Comparison of ENCODE assay signal across 24 cellular contexts in genomic region chr3:52800079-52800478, GRCh38. TPM values are rescaled to one million over a fixed set of nuclear protein-coding genes. Genes with fewer than 3 reads are reported as not detected.
DNase-seq lines count a peak whose midpoint lies in the region; ATAC-seq, FAIRE-seq and TF ChIP-seq lines count a peak whose summit lies in the region.
"Had no signal": no experiment of that assay in that cellular context is flagged by ENCODE, and none has a peak within 500 bp of the region (broad histone marks: within the 10 kb centered on the region; RNA-seq: fewer than 3 reads in every experiment).

No MANE protein-coding gene starts in this region.

- no peaks in the 10 kb centered on the region for H3K9me3 ChIP-seq in K562 (replicated peaks; ENCODE audit: control insufficient read depth, insufficient read depth, low read depth, low read length)
- H3K9me3 ChIP-seq in gastrocnemius medialis = no peaks in the 10 kb centered on the region
- no peaks in the 10 kb centered on the region for H3K9me3 ChIP-seq in MG63
- H3K9me3 ChIP-seq: BLaER1 treated with 17β-estradiol and CSF1 and Interleukin-3, amounts not matched to agents 10 nM and 100 nM had no signal

- CTCF ChIA-PET in K562 (lab: Yijun Ruan, JAX; ENCODE audit: low intra/inter-chr PET ratio) = no interaction called here

- H3K36me3 ChIP-seq in K562 (ENCODE audit: control insufficient read depth, insufficient read depth, low read length) (no peaks in the 10 kb centered on the region), gastrocnemius medialis (no peaks in the 10 kb centered on the region), MG63 (no peaks in the 10 kb centered on the region)
- H3K36me3 ChIP-seq: BLaER1 treated with 17β-estradiol and CSF1 and Interleukin-3, amounts not matched to agents 10 nM and 100 nM had no signal

- H3K4me1 ChIP-seq in K562 (replicated peaks in 1 of 2; ENCODE audit: control insufficient read depth in 2 of 2, insufficient read depth in 2 of 2, low read length in 2 of 2) (peaks cover 0 to 14% of the 10 kb centered on the region in 2 experiments; a peak in 2 of 5 replicates), gastrocnemius medialis (peaks cover 0 to 6% of the 10 kb centered on the region in 2 donors)

- TF ChIP-seq CTCF in K562 (IDR thresholded peaks at IDR 0.05 in 2 of 3, conservative IDR thresholded peaks at IDR 0.05 in 1 of 3; ENCODE audit: insufficient read depth in 2 of 3, low read depth in 1 of 3, low read length in 3 of 3) = no peak
- TF ChIP-seq CTCF in gastrocnemius medialis (IDR thresholded peaks at IDR 0.05 in 4 of 5, conservative IDR thresholded peaks at IDR 0.05 in 1 of 5) = no peak

- no peak overlapping the region for H3K27ac ChIP-seq in K562 (ENCODE audit: extremely low read depth, low read depth, low read length)
- H3K27ac ChIP-seq in gastrocnemius medialis = no peak overlapping the region

- H3K4me3 ChIP-seq in K562 (no peak overlapping the region), gastrocnemius medialis (no peak overlapping the region), MG63 (no peak overlapping the region)
- H3K4me3 ChIP-seq: BLaER1 treated with 17β-estradiol and CSF1 and Interleukin-3, amounts not matched to agents 10 nM and 100 nM; GM23338 had no signal

- H3K27me3 ChIP-seq in K562 (ENCODE audit: control insufficient read depth in 2 of 2, insufficient read depth in 2 of 2, low read length in 2 of 2) (peaks cover 0 to 7% of the 10 kb centered on the region in 2 experiments; a peak in 1 of 5 replicates), gastrocnemius medialis (no peaks in the 10 kb centered on the region), MG63 (no peaks in the 10 kb centered on the region)
- H3K27me3 ChIP-seq: BLaER1 treated with 17β-estradiol and CSF1 and Interleukin-3, amounts not matched to agents 10 nM and 100 nM had no signal

- ATAC-seq in K562 (no peak), gastrocnemius medialis (peak; percentile 49 to 63), GM21576 (IDR thresholded peaks at IDR 0.05; ENCODE audit: unreplicated experiment) (no peak)
- ATAC-seq: PC-3 had no signal

- TF ChIP-seq EP300 in K562 (IDR thresholded peaks at IDR 0.05; ENCODE audit: low read length) = no peak

- no peaks in the 10 kb centered on the region for H3K9me1 ChIP-seq in K562 (ENCODE audit: control insufficient read depth, insufficient read depth, low read length)

- no peaks in the 10 kb centered on the region for H4K20me1 ChIP-seq in K562 (replicated peaks; ENCODE audit: control insufficient read depth, insufficient read depth, low read length)
- H4K20me1 ChIP-seq: BLaER1 treated with 17β-estradiol and CSF1 and Interleukin-3, amounts not matched to agents 10 nM and 100 nM had no signal

- no peak for FAIRE-seq in K562 (lab: Jason Lieb, UNC)
- FAIRE-seq: G401.6, GM12892 had no signal

- no peaks in the 10 kb centered on the region for H3K79me2 ChIP-seq in K562 (ENCODE audit: control insufficient read depth, insufficient read depth, low read length)

- BruUV-seq in K562 (replicated peaks; lab: Mats Ljungman, UMichigan) = no TSS peak

- WGBS in K562 (ENCODE audit: insufficient coverage, low coverage, missing lambda C conversion rate) = 14% methylated on average over 4 of the region's 7 CpGs

- intact Hi-C loops in K562 (cut with micrococcal nuclease) = no loop called here
- intact Hi-C loops in gastrocnemius medialis (cut with DNase I; ENCODE audit: low total_unique reads) = no loop called here

- no peak overlapping the region for H3K9ac ChIP-seq in K562 (ENCODE audit: insufficient read depth in 1 of 2, low read depth in 2 of 2, low read length in 2 of 2)
- H3K9ac ChIP-seq: BLaER1 treated with 17β-estradiol and CSF1 and Interleukin-3, amounts not matched to agents 10 nM and 100 nM had no signal

- H3K4me2 ChIP-seq in K562 (ENCODE audit: insufficient read depth, low read length) = no peak overlapping the region
- H3K4me2 ChIP-seq: GM23338 had no signal

- DNase-seq in K562 (ENCODE audit: extremely low read depth in 1 of 4, low spot score in 3 of 4) (no peak), fibroblast of gingiva (ENCODE audit: low read depth) (peak; percentile 29), iris pigment epithelial cell (ENCODE audit: low read depth) (peak; percentile 23), gastrocnemius medialis (no peak), MG63 (no peak), cerebellum (ENCODE audit: low spot score) (no peak)
- DNase-seq: Calu3; CD4-positive, alpha-beta memory T cell; DMS153; HCEC 1CT; IMR-90; NCI-H1694 treated with DMSO at 0.1 percent for 48 hours; NCI-H2081 treated with DMSO at 0.1 percent for 48 hours; NCI-H2171 treated with DMSO at 0.1 percent for 48 hours; NCI-H524 treated with DMSO at 0.1 percent for 48 hours; PC-3; SHP77 had no signal

- no peak for TF ChIP-seq RAD21 in K562 (CRISPR knock-in tag; conservative IDR thresholded peaks at IDR 0.05 in 1 of 2, IDR thresholded peaks at IDR 0.05 in 1 of 2)

- TF ChIP-seq POLR2A in K562 (conservative IDR thresholded peaks at IDR 0.05) (no peak), gastrocnemius medialis (IDR thresholded peaks at IDR 0.05) (no peak)

- POLR2A ChIA-PET in K562 (lab: Yijun Ruan, JAX) = interaction anchor here (1.2 kb wide), 1 partner anchor 14 kb away, joined by 3 read pairs; no protein-coding TSS in a partner anchor

- peak overlapping the region; percentile 51; the same call in 1 of the 2 replicates for H2AFZ ChIP-seq in K562 (ENCODE audit: low read depth, low read length)

- in situ Hi-C loops in K562 (cut with MboI) (no loop called here), gastrocnemius medialis (cut with MboI; ENCODE audit: low sequenced_read_pairs in 4 of 4) (no loop called here)

RNA-seq across cellular contexts. Expression of gene ITIH3, which starts 5.5 kb away (rescaled TPM):
- not detected in 2 replicates for total RNA-seq in K562 (2011; cell fraction: chromatin; rRNA removed; ENCODE audit: low replicate concordance)
- not detected in 2 replicates for total RNA-seq in K562 (2011; cell fraction: nucleolus; rRNA removed)
- not detected in 2 replicates for total RNA-seq in K562 (2011; cell fraction: nucleoplasm; rRNA removed)
- not detected in 2 replicates for total RNA-seq in K562 (2014; rRNA removed)
- total RNA-seq in K562 (2014; rRNA removed; fragmentation: Illumina TruSeq; extraction: Trizol) = 0.07 TPM in 1 of 2 replicates, not detected in the other
- total RNA-seq in K562 (2015; rRNA removed; fragmentation: Illumina TruSeq; extraction: Trizol) = not detected in 2 replicates
- total RNA-seq in K562 (2021) = 0.25 and 0.35 TPM in 2 replicates
- polyA plus RNA-seq in K562 (2011; rRNA removed) = not detected in 2 replicates
- not detected in 2 replicates for polyA plus RNA-seq in K562 (2011; cell fraction: cytosol; rRNA removed)
- 0.04 and 0.24 TPM in 2 replicates for polyA plus RNA-seq in K562 (2011; cell fraction: nucleus; rRNA removed)
- not detected in 2 replicates for polyA plus RNA-seq in K562 (2012)
- not detected in 2 replicates for polyA plus RNA-seq in K562 (2014; fragmentation: Illumina TruSeq; extraction: Trizol)
- polyA plus RNA-seq in K562 (2014; fragmentation: Nextera tagmentation; extraction: Ambion mirVana) = not detected
- polyA plus RNA-seq in K562 (2014; rRNA removed) = not detected in 2 replicates
- polyA minus RNA-seq in K562 (2011; rRNA and poly(A)+ RNA removed) = not detected in 2 replicates
- polyA minus RNA-seq in K562 (2011; cell fraction: cytosol; rRNA and poly(A)+ RNA removed) = 4.0 TPM in 1 of 2 replicates, not detected in the other
- polyA minus RNA-seq in K562 (2011; cell fraction: nucleus; rRNA and poly(A)+ RNA removed) = not detected in 2 replicates
- 1 to 10 TPM in 2 of 4 donors, under 1 TPM in 2; 0.66 to 3.1 (median 1.5) TPM for total RNA-seq in gastrocnemius medialis
- total RNA-seq in MG63 (2014; rRNA removed; shearing (Covaris generic); ENCODE audit: low replicate concordance) = not detected in 2 replicates
- total RNA-seq in cerebellum = 0.45 TPM
- total RNA-seq: Calu3; CD4-positive, alpha-beta memory T cell; GM23338; PC-3; RPMI7951 had no signal
- polyA plus RNA-seq: CD4-positive, alpha-beta memory T cell; GM23338 had no signal

RNA-seq across cellular contexts. Expression of gene ITIH1, which starts 22.7 kb away (rescaled TPM):
- total RNA-seq in K562 (2011; cell fraction: chromatin; rRNA removed; ENCODE audit: low replicate concordance) = not detected in 2 replicates
- total RNA-seq in K562 (2011; cell fraction: nucleolus; rRNA removed) = not detected in 2 replicates
- not detected in 2 replicates for total RNA-seq in K562 (2011; cell fraction: nucleoplasm; rRNA removed)
- not detected in 2 replicates for total RNA-seq in K562 (2014; rRNA removed)
- total RNA-seq in K562 (2014; rRNA removed; fragmentation: Illumina TruSeq; extraction: Trizol) = not detected in 2 replicates
- total RNA-seq in K562 (2015; rRNA removed; fragmentation: Illumina TruSeq; extraction: Trizol) = not detected in 2 replicates
- 0.11 and 0.31 TPM in 2 replicates for total RNA-seq in K562 (2021)
- polyA plus RNA-seq in K562 (2011; rRNA removed) = not detected in 2 replicates
- polyA plus RNA-seq in K562 (2011; cell fraction: cytosol; rRNA removed) = not detected in 2 replicates
- not detected in 2 replicates for polyA plus RNA-seq in K562 (2011; cell fraction: nucleus; rRNA removed)
- not detected in 2 replicates for polyA plus RNA-seq in K562 (2012)
- polyA plus RNA-seq in K562 (2014; fragmentation: Illumina TruSeq; extraction: Trizol) = not detected in 2 replicates
- polyA plus RNA-seq in K562 (2014; fragmentation: Nextera tagmentation; extraction: Ambion mirVana) = not detected
- polyA plus RNA-seq in K562 (2014; rRNA removed) = not detected in 2 replicates
- polyA minus RNA-seq in K562 (2011; rRNA and poly(A)+ RNA removed) = not detected in 2 replicates
- polyA minus RNA-seq in K562 (2011; cell fraction: cytosol; rRNA and poly(A)+ RNA removed) = not detected in 2 replicates
- not detected in 2 replicates for polyA minus RNA-seq in K562 (2011; cell fraction: nucleus; rRNA and poly(A)+ RNA removed)
- 1 to 10 TPM in 1 of 4 donors, under 1 TPM in 1, not detected in 2; 0.72 to 2.1 TPM for total RNA-seq in gastrocnemius medialis
- total RNA-seq in MG63 (2014; rRNA removed; shearing (Covaris generic); ENCODE audit: low replicate concordance) = not detected in 2 replicates
- 0.18 TPM for total RNA-seq in cerebellum
- total RNA-seq: CD4-positive, alpha-beta memory T cell; GM23338; HT1080; IMR-90; PC-3; RPMI7951 had no signal
- polyA plus RNA-seq: CD4-positive, alpha-beta memory T cell; GM23338; IMR-90 had no signal

RNA-seq across cellular contexts. Expression of gene NEK4, which starts 29.3 kb away (rescaled TPM):
- 29.9 and 31.3 TPM in 2 replicates for total RNA-seq in K562 (2011; cell fraction: chromatin; rRNA removed; ENCODE audit: low replicate concordance)
- 17.1 and 27.0 TPM in 2 replicates for total RNA-seq in K562 (2011; cell fraction: nucleolus; rRNA removed)
- 14.4 and 20.8 TPM in 2 replicates for total RNA-seq in K562 (2011; cell fraction: nucleoplasm; rRNA removed)
- 15.5 and 17.5 TPM in 2 replicates for total RNA-seq in K562 (2014; rRNA removed)
- 20.9 and 22.7 TPM in 2 replicates for total RNA-seq in K562 (2014; rRNA removed; fragmentation: Illumina TruSeq; extraction: Trizol)
- total RNA-seq in K562 (2015; rRNA removed; fragmentation: Illumina TruSeq; extraction: Trizol) = 21.3 and 23.4 TPM in 2 replicates
- total RNA-seq in K562 (2021) = 17.6 and 23.1 TPM in 2 replicates
- polyA plus RNA-seq in K562 (2011; rRNA removed) = 16.5 and 17.7 TPM in 2 replicates
- 5.4 and 5.9 TPM in 2 replicates for polyA plus RNA-seq in K562 (2011; cell fraction: cytosol; rRNA removed)
- 9.1 and 12.6 TPM in 2 replicates for polyA plus RNA-seq in K562 (2011; cell fraction: nucleus; rRNA removed)
- polyA plus RNA-seq in K562 (2012) = 7.5 and 8.1 TPM in 2 replicates
- polyA plus RNA-seq in K562 (2014; fragmentation: Illumina TruSeq; extraction: Trizol) = 13.3 and 16.6 TPM in 2 replicates
- 1 to 10 TPM; 5.8 to 6.9 TPM for polyA plus RNA-seq in K562 (2014; fragmentation: Nextera tagmentation; extraction: Ambion mirVana)
- 11.2 and 11.3 TPM in 2 replicates for polyA plus RNA-seq in K562 (2014; rRNA removed)
- polyA minus RNA-seq in K562 (2011; rRNA and poly(A)+ RNA removed) = 28.4 and 29.0 TPM in 2 replicates
- polyA minus RNA-seq in K562 (2011; cell fraction: cytosol; rRNA and poly(A)+ RNA removed) = 10.6 and 16.1 TPM in 2 replicates
- polyA minus RNA-seq in K562 (2011; cell fraction: nucleus; rRNA and poly(A)+ RNA removed) = 10.5 and 19.2 TPM in 2 replicates
- total RNA-seq in gastrocnemius medialis = 10 to 100 TPM; 16.4 to 25.6 (median 22.4) TPM
- total RNA-seq in MG63 (2014; rRNA removed; shearing (Covaris generic); ENCODE audit: low replicate concordance) = 13.5 and 14.6 TPM in 2 replicates
- 45.5 TPM for total RNA-seq in cerebellum

RNA-seq across cellular contexts. Expression of gene ITIH4, which starts 30.4 kb away (rescaled TPM):
- total RNA-seq in K562 (2011; cell fraction: chromatin; rRNA removed; ENCODE audit: low replicate concordance) = 0.84 and 1.7 TPM in 2 replicates
- total RNA-seq in K562 (2011; cell fraction: nucleolus; rRNA removed) = 0.53 TPM in 1 of 2 replicates, not detected in the other
- total RNA-seq in K562 (2011; cell fraction: nucleoplasm; rRNA removed) = 1.1 and 1.3 TPM in 2 replicates
- total RNA-seq in K562 (2014; rRNA removed) (0.09 TPM in 1 of 2 replicates, not detected in the other), K562 (2014; rRNA removed; fragmentation: Illumina TruSeq; extraction: Trizol) (not detected in 2 replicates), K562 (2015; rRNA removed; fragmentation: Illumina TruSeq; extraction: Trizol) (not detected in 2 replicates), K562 (2021) (0.62 and 0.96 TPM in 2 replicates), gastrocnemius medialis (10 to 100 TPM in 3 of 4 donors, 1 to 10 TPM in 1; 3.5 to 20.4 (median 12.7) TPM), cerebellum (8.0 TPM)
- polyA plus RNA-seq in K562 (2011; rRNA removed) (0.20 TPM in 1 of 2 replicates, not detected in the other), K562 (2014; fragmentation: Illumina TruSeq; extraction: Trizol) (not detected in 2 replicates), K562 (2014; fragmentation: Nextera tagmentation; extraction: Ambion mirVana) (not detected), K562 (2014; rRNA removed) (not detected in 2 replicates)
- 0.07 TPM in 1 of 2 replicates, not detected in the other for polyA plus RNA-seq in K562 (2011; cell fraction: cytosol; rRNA removed)
- 0.28 and 0.39 TPM in 2 replicates for polyA plus RNA-seq in K562 (2011; cell fraction: nucleus; rRNA removed)
- 0.05 and 1.1 TPM in 2 replicates for polyA plus RNA-seq in K562 (2012)
- not detected in 2 replicates for polyA minus RNA-seq in K562 (2011; rRNA and poly(A)+ RNA removed)
- polyA minus RNA-seq in K562 (2011; cell fraction: cytosol; rRNA and poly(A)+ RNA removed) = not detected in 2 replicates
- not detected in 2 replicates for polyA minus RNA-seq in K562 (2011; cell fraction: nucleus; rRNA and poly(A)+ RNA removed)
- total RNA-seq in MG63 (2014; rRNA removed; shearing (Covaris generic); ENCODE audit: low replicate concordance) = not detected in 2 replicates
- total RNA-seq: HT1080 had no signal

RNA-seq across cellular contexts. Expression of gene MUSTN1, which starts 34.7 kb away (rescaled TPM):
- not detected in 2 replicates for total RNA-seq in K562 (2011; cell fraction: chromatin; rRNA removed; ENCODE audit: low replicate concordance)
- total RNA-seq in K562 (2011; cell fraction: nucleolus; rRNA removed) = 0.92 TPM in 1 of 2 replicates, not detected in the other
- total RNA-seq in K562 (2011; cell fraction: nucleoplasm; rRNA removed) = not detected in 2 replicates
- total RNA-seq in K562 (2014; rRNA removed) = 0.18 TPM in 1 of 2 replicates, not detected in the other
- not detected in 2 replicates for total RNA-seq in K562 (2014; rRNA removed; fragmentation: Illumina TruSeq; extraction: Trizol)
- total RNA-seq in K562 (2015; rRNA removed; fragmentation: Illumina TruSeq; extraction: Trizol) = 0.38 TPM in 1 of 2 replicates, not detected in the other
- total RNA-seq in K562 (2021) = 0.78 TPM in 1 of 2 replicates, not detected in the other
- not detected in 2 replicates for polyA plus RNA-seq in K562 (2011; rRNA removed)
- 0.15 and 0.22 TPM in 2 replicates for polyA plus RNA-seq in K562 (2011; cell fraction: cytosol; rRNA removed)
- 1.6 and 3.1 TPM in 2 replicates for polyA plus RNA-seq in K562 (2011; cell fraction: nucleus; rRNA removed)
- 0.78 and 4.1 TPM in 2 replicates for polyA plus RNA-seq in K562 (2012)
- 0.74 and 0.82 TPM in 2 replicates for polyA plus RNA-seq in K562 (2014; fragmentation: Illumina TruSeq; extraction: Trizol)
- under 1 TPM in 1 of 2 experiments, not detected in 1; 0.15 TPM for polyA plus RNA-seq in K562 (2014; fragmentation: Nextera tagmentation; extraction: Ambion mirVana)
- polyA plus RNA-seq in K562 (2014; rRNA removed) = 0.44 TPM in 1 of 2 replicates, not detected in the other
- not detected in 2 replicates for polyA minus RNA-seq in K562 (2011; rRNA and poly(A)+ RNA removed)
- not detected in 2 replicates for polyA minus RNA-seq in K562 (2011; cell fraction: cytosol; rRNA and poly(A)+ RNA removed)
- not detected in 2 replicates for polyA minus RNA-seq in K562 (2011; cell fraction: nucleus; rRNA and poly(A)+ RNA removed)
- total RNA-seq in gastrocnemius medialis = 1,000 to 10,000 TPM in 1 of 4 donors, 100 to 1,000 TPM in 3; 218 to 2,149 (median 412) TPM
- not detected in 2 replicates for total RNA-seq in MG63 (2014; rRNA removed; shearing (Covaris generic); ENCODE audit: low replicate concordance)
- total RNA-seq in cerebellum = 0.82 TPM
- total RNA-seq: HT1080, IMR-90 had no signal
- polyA plus RNA-seq: CD4-positive, alpha-beta memory T cell; IMR-90 had no signal

Comparison
In these comparisons a context has a peak if more than half of its experiments do, and no peak if none do; other contexts are left out.
1. ATAC-seq: peak in gastrocnemius medialis (2 of 2); none in K562 (single experiment) and GM21576 (single experiment).
2. DNase-seq: peak in fibroblast of gingiva (single experiment) and iris pigment epithelial cell (single experiment); none in K562 (0 of 4), gastrocnemius medialis (0 of 2), MG63 (single experiment) and cerebellum (single experiment).